ENCODE assay signal across 8 cellular contexts in the genomic region with DNA sequence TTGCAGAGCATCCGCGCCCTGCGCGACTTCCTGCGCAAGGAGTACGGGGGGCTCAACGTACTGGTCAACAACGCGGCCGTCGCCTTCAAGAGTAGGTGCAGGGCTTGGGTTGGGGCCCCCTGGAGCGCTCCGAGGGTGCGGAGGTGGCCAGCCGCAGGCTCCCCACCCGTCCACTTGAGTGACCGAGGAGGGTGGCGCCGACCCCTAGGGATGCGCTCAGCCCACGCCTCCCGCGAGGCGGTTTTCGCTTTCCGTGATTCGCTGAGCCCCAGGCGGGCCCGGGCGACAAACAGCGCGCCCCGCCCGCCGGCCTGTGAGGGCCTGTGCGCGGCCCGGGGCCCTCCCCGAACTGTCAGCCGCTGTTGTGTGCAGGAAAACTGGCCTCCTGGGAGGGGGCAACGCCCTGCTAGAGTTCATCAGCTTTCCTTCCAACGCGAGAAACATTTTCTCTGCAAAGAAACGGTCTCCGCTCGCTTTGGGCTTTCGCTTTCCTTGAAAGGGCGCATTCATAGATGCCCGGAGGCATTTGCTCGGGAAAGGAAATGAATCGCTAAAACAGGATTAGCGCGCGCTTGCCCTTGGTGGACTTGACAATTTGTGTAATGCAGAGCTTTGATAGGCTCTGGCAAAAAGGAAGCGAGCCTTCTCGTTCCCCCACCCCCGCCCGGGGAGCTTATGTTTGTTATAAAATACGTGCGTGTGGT. TPM values are rescaled to one million over a fixed set of nuclear protein-coding genes. Genes with fewer than 3 reads are reported as not detected.
DNase-seq lines count a peak whose midpoint lies in the region; ATAC-seq and TF ChIP-seq lines count a peak whose summit lies in the region.

No MANE protein-coding gene starts in this region.

- H3K79me2 ChIP-seq in DOHH2 (ENCODE audit: control insufficient read depth, low read length) = no peaks in the 10 kb centered on the region

- H3K27me3 ChIP-seq in DOHH2 (ENCODE audit: control insufficient read depth, low read length) (peaks cover 61% of the 10 kb centered on the region), neuronal stem cell (ENCODE audit: control insufficient read depth in 3 of 3, insufficient read depth in 3 of 3, low read depth in 1 of 3, low read length in 3 of 3) (peaks cover 12 to 68% (median 50%) of the 10 kb centered on the region in 3 experiments), upper lobe of right lung (no peaks in the 10 kb centered on the region)

- peak; percentile 85 for ATAC-seq in upper lobe of right lung
- no peak for ATAC-seq in HG02763 (IDR thresholded peaks at IDR 0.05; ENCODE audit: unreplicated experiment)

- H2BK120ac ChIP-seq in neuronal stem cell (ENCODE audit: low read depth, low read length) = no peak overlapping the region

- no peaks in the 10 kb centered on the region for H3K36me3 ChIP-seq in DOHH2 (ENCODE audit: control insufficient read depth, low read length)
- H3K36me3 ChIP-seq in neuronal stem cell (replicated peaks in 1 of 2; ENCODE audit: control insufficient read depth in 2 of 2, insufficient read depth in 2 of 2, low read length in 2 of 2) = no peaks in the 10 kb centered on the region
- no peaks in the 10 kb centered on the region for H3K36me3 ChIP-seq in upper lobe of right lung

- peak overlapping the region; percentile 3 for H3K14ac ChIP-seq in neuronal stem cell (ENCODE audit: low read length)

- TF ChIP-seq CTCF in DOHH2 (IDR thresholded peaks at IDR 0.05; ENCODE audit: low read depth, low read length, poor library complexity, severe bottlenecking) (no peak), upper lobe of right lung (IDR thresholded peaks at IDR 0.05) (no peak)

- H3K4me1 Mint-ChIP-seq in activated naive CD8-positive, alpha-beta T cell treated with anti-CD3 and anti-CD28 coated beads for 36 hours = peaks cover 14% of the 10 kb centered on the region

- peak overlapping the region; percentile 58 for H2BK15ac ChIP-seq in neuronal stem cell (ENCODE audit: low read length)

- peak overlapping the region; percentile 87 for H3K4me3 Mint-ChIP-seq in activated naive CD8-positive, alpha-beta T cell treated with anti-CD3 and anti-CD28 coated beads for 36 hours

- no peak overlapping the region for H2BK5ac ChIP-seq in neuronal stem cell (ENCODE audit: low read length)

- peak overlapping the region; percentile 91 for H3K23ac ChIP-seq in neuronal stem cell (ENCODE audit: low read depth, low read length, poor library complexity)

- no peaks in the 10 kb centered on the region for H3F3A ChIP-seq in DOHH2 (ENCODE audit: control insufficient read depth, insufficient read depth)

- in situ Hi-C loops in KBM-7 (cut with MboI; ENCODE audit: low pct_unique_long_range_greater_than_20kb, low sequenced_read_pairs) = no loop called here

- H3K27ac ChIP-seq in DOHH2 (ENCODE audit: low read depth, low read length) (no peak overlapping the region), neuronal stem cell (replicated peaks; ENCODE audit: low read length) (no peak overlapping the region), upper lobe of right lung (peak overlapping the region; percentile 73)

- H4K8ac ChIP-seq in neuronal stem cell (ENCODE audit: low read depth, low read length) = no peak overlapping the region

- H3K4me2 ChIP-seq in DOHH2 (ENCODE audit: low read length) (peak overlapping the region; percentile 59), neuronal stem cell (ENCODE audit: insufficient read depth, low read length, poor library complexity, severe bottlenecking) (peak overlapping the region; percentile 84)

- H2AFZ ChIP-seq in neuronal stem cell (ENCODE audit: low read length) = peak overlapping the region; percentile 98

- H4K91ac ChIP-seq in neuronal stem cell (ENCODE audit: low read depth, low read length, poor library complexity) = no peak overlapping the region

- no peak overlapping the region for H3K4ac ChIP-seq in neuronal stem cell (ENCODE audit: low read length)

- peaks cover 3% of the 10 kb centered on the region for H3K79me1 ChIP-seq in neuronal stem cell (ENCODE audit: low read depth, low read length)

- H3K9me2 ChIP-seq in DOHH2 (replicated peaks; ENCODE audit: control insufficient read depth, low read length) = no peaks in the 10 kb centered on the region

- H2BK12ac ChIP-seq in neuronal stem cell (ENCODE audit: low read length) = peak overlapping the region; percentile 99

- H3K27ac Mint-ChIP-seq in activated naive CD8-positive, alpha-beta T cell treated with anti-CD3 and anti-CD28 coated beads for 36 hours = peak overlapping the region; percentile 83

- H4K20me1 ChIP-seq in DOHH2 (ENCODE audit: control insufficient read depth, insufficient read depth, low read depth, low read length) = no peaks in the 10 kb centered on the region

- H3K4me1 ChIP-seq in DOHH2 (ENCODE audit: control insufficient read depth, low read length) (peaks cover 19% of the 10 kb centered on the region), neuronal stem cell (ENCODE audit: control insufficient read depth in 2 of 2, insufficient read depth in 1 of 2, low read depth in 1 of 2, low read length in 2 of 2) (peaks cover 8 to 13% of the 10 kb centered on the region in 2 donors), upper lobe of right lung (peaks cover 17% of the 10 kb centered on the region)

- peaks cover 2% of the 10 kb centered on the region for H3K36me3 Mint-ChIP-seq in activated naive CD8-positive, alpha-beta T cell treated with anti-CD3 and anti-CD28 coated beads for 36 hours

- no peak overlapping the region for H2AK5ac ChIP-seq in neuronal stem cell (ENCODE audit: low read depth, low read length)

- H3K4me3 ChIP-seq in DOHH2 (ENCODE audit: low read length) (peak overlapping the region; percentile 65), neuronal stem cell (ENCODE audit: low read length in 2 of 2) (peak overlapping the region; percentile 48 to 78), upper lobe of right lung (peak overlapping the region; percentile 60)

- H3K9ac ChIP-seq in neuronal stem cell (ENCODE audit: low read depth, low read length, poor library complexity) = peak overlapping the region; percentile 81

- intact Hi-C loops in upper lobe of right lung (cut with DNase I) = no loop called here

- H3K9me3 ChIP-seq in DOHH2 (ENCODE audit: control insufficient read depth, insufficient read depth, low read length) (no peaks in the 10 kb centered on the region), neuronal stem cell (replicated peaks in 1 of 2; ENCODE audit: control insufficient read depth in 2 of 2, insufficient read depth in 1 of 2, low read depth in 1 of 2, low read length in 2 of 2) (peaks cover 0 to 2% of the 10 kb centered on the region in 2 donors), upper lobe of right lung (no peaks in the 10 kb centered on the region)

- no CpG with 5 or more reads among the region's 60 CpGs for WGBS in neuronal stem cell (ENCODE audit: extremely low coverage in 2 of 2, insufficient read length in 2 of 2, insufficient replicate concordance in 1 of 2), 2 donors

- H3K9me3 Mint-ChIP-seq in activated naive CD8-positive, alpha-beta T cell treated with anti-CD3 and anti-CD28 coated beads for 36 hours = no peaks in the 10 kb centered on the region

- peak; percentile 84 for DNase-seq in KBM-7
- peak; percentile 40 for DNase-seq in SK-N-DZ (ENCODE audit: low spot score)
- peak; percentile 73 for DNase-seq in activated naive CD8-positive, alpha-beta T cell treated with anti-CD3 and anti-CD28 coated beads for 36 hours
- DNase-seq in glomerular visceral epithelial cell (ENCODE audit: extremely low spot score) = peak; percentile 68
- no peak for DNase-seq in neuronal stem cell (ENCODE audit: low spot score)
- DNase-seq in upper lobe of right lung = peak; percentile 75

- H3K18ac ChIP-seq in neuronal stem cell (ENCODE audit: low read length) = peak overlapping the region; percentile 90

- peaks cover 12% of the 10 kb centered on the region for H3K27me3 Mint-ChIP-seq in activated naive CD8-positive, alpha-beta T cell treated with anti-CD3 and anti-CD28 coated beads for 36 hours

RNA-seq across cellular contexts. Expression of gene CBR3, which starts 0.7 kb away (rescaled TPM):
- polyA plus RNA-seq in SK-N-DZ (2014; cell fraction: cytosol; rRNA removed) = 0.58 and 0.92 TPM in 2 replicates
- polyA plus RNA-seq in SK-N-DZ (2014; cell fraction: nucleus; rRNA removed) = not detected in 2 replicates
- total RNA-seq in activated naive CD8-positive, alpha-beta T cell treated with anti-CD3 and anti-CD28 coated beads for 36 hours = 1 to 10 TPM; 9.5 to 9.7 TPM
- polyA plus RNA-seq in neuronal stem cell (2013, experiment 1 of 2) = not detected
- 0.06 TPM for polyA plus RNA-seq in neuronal stem cell (2013, experiment 2 of 2)
- total RNA-seq in upper lobe of right lung = 4.1 TPM

RNA-seq across cellular contexts. Expression of gene DOP1B, which starts 21.1 kb away (rescaled TPM):
- 5.4 and 7.7 TPM in 2 replicates for polyA plus RNA-seq in SK-N-DZ (2014; cell fraction: cytosol; rRNA removed)
- polyA plus RNA-seq in SK-N-DZ (2014; cell fraction: nucleus; rRNA removed) = 2.1 and 3.5 TPM in 2 replicates
- 10 to 100 TPM in 1 of 2 experiments, 1 to 10 TPM in 1; 9.9 to 10.9 TPM for total RNA-seq in activated naive CD8-positive, alpha-beta T cell treated with anti-CD3 and anti-CD28 coated beads for 36 hours
- polyA plus RNA-seq in neuronal stem cell (2013, experiment 1 of 2) = 3.4 TPM
- polyA plus RNA-seq in neuronal stem cell (2013, experiment 2 of 2) = 3.7 TPM
- 19.0 TPM for total RNA-seq in upper lobe of right lung
